9 cellular contexts compared by ENCODE assay signal in the genomic region with DNA sequence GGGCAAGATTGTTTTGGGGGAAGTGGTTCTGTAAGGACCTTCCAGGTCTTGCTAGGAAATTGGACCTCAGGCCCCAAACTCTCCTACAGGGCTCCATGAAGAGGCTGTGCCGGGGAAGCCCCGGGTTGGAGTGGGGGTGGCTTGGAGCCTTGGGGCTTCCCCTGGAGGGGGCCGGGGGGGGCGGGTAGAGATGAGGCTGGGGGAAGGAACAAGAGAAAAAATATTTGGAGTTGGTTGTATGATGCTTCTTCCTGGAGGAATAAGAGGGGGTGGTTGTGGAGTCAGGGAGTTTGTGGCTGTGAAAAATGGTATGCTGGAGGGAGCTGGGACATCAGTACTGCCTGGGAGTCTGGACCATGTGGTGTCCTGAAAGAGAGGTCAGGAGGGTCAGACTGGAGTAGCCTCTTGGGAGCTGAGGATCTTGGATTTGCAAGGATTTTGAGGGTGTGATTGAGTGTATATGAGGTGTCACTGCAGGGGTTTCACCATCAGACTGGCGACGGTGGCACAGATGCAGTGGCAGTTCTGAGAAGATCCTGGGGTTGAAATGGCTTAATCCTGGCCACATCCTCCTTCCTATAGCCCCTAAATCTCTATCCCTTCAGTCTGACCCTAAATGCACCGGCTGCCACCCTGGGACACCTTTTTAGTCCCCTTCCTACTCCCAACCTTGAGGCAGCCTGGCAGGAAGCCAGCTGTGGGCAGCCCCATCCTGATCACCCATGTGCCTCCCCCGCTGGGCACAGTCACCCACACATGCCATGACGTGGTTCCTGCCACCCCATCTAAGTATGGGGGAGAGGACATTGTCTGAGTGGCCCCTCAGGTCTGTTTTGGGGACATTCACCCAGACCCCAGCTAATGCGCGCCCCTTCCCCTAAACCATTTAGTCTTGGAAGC. TPM values are rescaled to one million over a fixed set of nuclear protein-coding genes. Genes with fewer than 3 reads are reported as not detected.
DNase-seq lines count a peak whose midpoint lies in the region; ATAC-seq, FAIRE-seq and TF ChIP-seq lines count a peak whose summit lies in the region.
"Had no signal": no experiment of that assay in that cellular context is flagged by ENCODE, and none has a peak within 500 bp of the region (broad histone marks: within the 10 kb centered on the region; RNA-seq: fewer than 3 reads in every experiment).

No MANE protein-coding gene starts in this region.

- CTCF ChIA-PET in endothelial cell of umbilical vein (lab: Charles Lee): interaction anchor here (0.6 to 6.9 kb wide), 11 partner anchors 8 to 107 kb away, joined by 3 to 109 read pairs (median 6); no protein-coding TSS in a partner anchor

- dilution Hi-C loops in endothelial cell of umbilical vein (cut with MboI; ENCODE audit: extremely low pct_ligation_motif_present, low sequenced_read_pairs): no loop called here

- peaks cover 83% of the 10 kb centered on the region for H3K4me1 ChIP-seq in endothelial cell of umbilical vein (ENCODE audit: control insufficient read depth, extremely low read depth, insufficient read depth, low read length)

- no peaks in the 10 kb centered on the region for H4K20me1 ChIP-seq in endothelial cell of umbilical vein (replicated peaks; ENCODE audit: control insufficient read depth, extremely low read depth, insufficient read depth, low read length)

- peak; percentile 40 for FAIRE-seq in endothelial cell of umbilical vein (lab: Jason Lieb, UNC)

- H3K9me3 ChIP-seq in endothelial cell of umbilical vein (replicated peaks; ENCODE audit: control insufficient read depth, insufficient read depth, low read length): no peaks in the 10 kb centered on the region

- no peaks in the 10 kb centered on the region for H3K27me3 ChIP-seq in endothelial cell of umbilical vein (ENCODE audit: control insufficient read depth in 2 of 2, insufficient read depth in 2 of 2, low read length in 2 of 2)

- no peaks in the 10 kb centered on the region for H3K36me3 ChIP-seq in endothelial cell of umbilical vein (ENCODE audit: control insufficient read depth in 2 of 2, extremely low read depth in 1 of 2, insufficient read depth in 2 of 2, low read length in 2 of 2)

- peak overlapping the region; percentile 37 for H3K27ac ChIP-seq in endothelial cell of umbilical vein (ENCODE audit: insufficient read depth, low read depth, low read length)

- TF ChIP-seq POLR2A in endothelial cell of umbilical vein (IDR thresholded peaks at IDR 0.05; ENCODE audit: low read depth, low read length): no peak

- H3K4me3 ChIP-seq in endothelial cell of umbilical vein (replicated peaks in 1 of 3; ENCODE audit: insufficient read depth in 1 of 3, low read depth in 1 of 3, low read length in 3 of 3): no peak overlapping the region
- peak overlapping the region; percentile 96 for H3K4me3 ChIP-seq in skeletal muscle cell (ENCODE audit: low read depth, low read length)

- peak overlapping the region; percentile 88 for H3K4me2 ChIP-seq in endothelial cell of umbilical vein (ENCODE audit: insufficient read depth, low read length)

- no peak overlapping the region for H2AFZ ChIP-seq in endothelial cell of umbilical vein (ENCODE audit: low read depth, low read length)

- no peaks in the 10 kb centered on the region for H3K9me1 ChIP-seq in endothelial cell of umbilical vein (replicated peaks; ENCODE audit: control insufficient read depth, extremely low read depth, insufficient read depth, low read length)

- peaks cover 53% of the 10 kb centered on the region for H3K79me2 ChIP-seq in endothelial cell of umbilical vein (ENCODE audit: control insufficient read depth, insufficient read depth, low read length)

- ATAC-seq in HG03460 (IDR thresholded peaks at IDR 0.05; ENCODE audit: unreplicated experiment) (no peak), HG03097 (IDR thresholded peaks at IDR 0.05; ENCODE audit: low FRiP score, unreplicated experiment) (no peak)

- no peak overlapping the region for H3K9ac ChIP-seq in endothelial cell of umbilical vein (replicated peaks; ENCODE audit: extremely low read depth, insufficient read depth, low read length)

- POLR2A ChIA-PET in endothelial cell of umbilical vein (lab: Charles Lee): interaction anchor here (0.7 to 1.0 kb wide), 2 partner anchors 25 to 36 kb away, joined by 3 read pairs; no protein-coding TSS in a partner anchor

- peak; percentile 23 for DNase-seq in H4 (ENCODE audit: low spot score)
- DNase-seq in activated CD4-positive, alpha-beta T cell treated with anti-CD3 and anti-CD28 coated beads, Interleukin-2, amount 50 U/mL, for 4 hours: peak; percentile 76 to 84
- DNase-seq in endothelial cell of umbilical vein (ENCODE audit: low read depth, low spot score): no peak
- no peak for DNase-seq in skeletal muscle cell (ENCODE audit: low read depth)
- DNase-seq in pons (ENCODE audit: low spot score): no peak
- DNase-seq in NCI-H526 treated with DMSO at 0.1 percent for 48 hours (lab: John Stamatoyannopoulos, UW): no peak

- BruUV-seq in endothelial cell of umbilical vein (replicated peaks; lab: Mats Ljungman, UMichigan): no TSS peak

- intact Hi-C loops in endothelial cell of umbilical vein (cut with micrococcal nuclease): no loop called here

- no peak for TF ChIP-seq CTCF in endothelial cell of umbilical vein (IDR thresholded peaks at IDR 0.05; ENCODE audit: extremely low read depth in 1 of 2, insufficient read depth in 1 of 2, low read depth in 1 of 2, low read length in 2 of 2)

TF ChIP-seq in endothelial cell of umbilical vein, 7 proteins besides CTCF, POLR2A, EP300 and RAD21:
- TF ChIP-seq, protein P1, sequence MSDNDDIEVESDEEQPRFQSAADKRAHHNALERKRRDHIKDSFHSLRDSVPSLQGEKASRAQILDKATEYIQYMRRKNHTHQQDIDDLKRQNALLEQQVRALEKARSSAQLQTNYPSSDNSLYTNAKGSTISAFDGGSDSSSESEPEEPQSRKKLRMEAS (IDR thresholded peaks at IDR 0.05; ENCODE audit: insufficient read depth, insufficient read length): no peak
- TF ChIP-seq FOS (IDR thresholded peaks at IDR 0.05; ENCODE audit: borderline replicate concordance, insufficient read depth, low read length): no peak

RNA-seq across cellular contexts. Expression of gene RARA, which starts 10.9 kb away (rescaled TPM):
- 17.7 and 19.7 TPM in 2 replicates for total RNA-seq in H4 (2014; rRNA removed; shearing (Covaris generic))
- total RNA-seq in endothelial cell of umbilical vein: 37.8 and 43.4 TPM in 2 replicates
- 11.2 and 11.9 TPM in 2 replicates for polyA plus RNA-seq in endothelial cell of umbilical vein
- 11.3 and 13.6 TPM in 2 replicates for polyA plus RNA-seq in endothelial cell of umbilical vein (2011; cell fraction: cytosol; rRNA removed)
- polyA plus RNA-seq in endothelial cell of umbilical vein (2011; cell fraction: nucleus; rRNA removed): 9.9 and 12.3 TPM in 2 replicates
- polyA plus RNA-seq in endothelial cell of umbilical vein (2012): 27.6 and 34.9 TPM in 2 replicates
- polyA minus RNA-seq in endothelial cell of umbilical vein: 11.6 and 20.5 TPM in 2 replicates
- polyA minus RNA-seq in endothelial cell of umbilical vein (2011; cell fraction: cytosol; rRNA and poly(A)+ RNA removed): 6.7 TPM
- 8.0 and 10.0 TPM in 2 replicates for polyA minus RNA-seq in endothelial cell of umbilical vein (2011; cell fraction: nucleus; rRNA and poly(A)+ RNA removed)

RNA-seq across cellular contexts. Expression of gene CDC6, which starts 32.2 kb away (rescaled TPM):
- 48.0 and 62.5 TPM in 2 replicates for total RNA-seq in H4 (2014; rRNA removed; shearing (Covaris generic))
- 49.9 and 55.2 TPM in 2 replicates for total RNA-seq in endothelial cell of umbilical vein
- polyA plus RNA-seq in endothelial cell of umbilical vein: 13.4 and 15.5 TPM in 2 replicates
- 25.1 and 29.1 TPM in 2 replicates for polyA plus RNA-seq in endothelial cell of umbilical vein (2011; cell fraction: cytosol; rRNA removed)
- polyA plus RNA-seq in endothelial cell of umbilical vein (2011; cell fraction: nucleus; rRNA removed): 31.9 and 52.5 TPM in 2 replicates
- 18.0 and 33.6 TPM in 2 replicates for polyA plus RNA-seq in endothelial cell of umbilical vein (2012)
- polyA minus RNA-seq in endothelial cell of umbilical vein: 17.1 and 22.1 TPM in 2 replicates
- polyA minus RNA-seq in endothelial cell of umbilical vein (2011; cell fraction: cytosol; rRNA and poly(A)+ RNA removed): 40.0 TPM
- 31.5 and 42.2 TPM in 2 replicates for polyA minus RNA-seq in endothelial cell of umbilical vein (2011; cell fraction: nucleus; rRNA and poly(A)+ RNA removed)

RNA-seq across cellular contexts. Expression of gene GJD3, which starts 44.6 kb away (rescaled TPM):
- total RNA-seq in H4 (2014; rRNA removed; shearing (Covaris generic)): not detected in 2 replicates
- 0.39 and 0.40 TPM in 2 replicates for total RNA-seq in endothelial cell of umbilical vein
- polyA plus RNA-seq in endothelial cell of umbilical vein: 0.10 TPM in 1 of 2 replicates, not detected in the other
- polyA plus RNA-seq in endothelial cell of umbilical vein (2011; cell fraction: cytosol; rRNA removed): not detected in 2 replicates
- not detected in 2 replicates for polyA plus RNA-seq in endothelial cell of umbilical vein (2011; cell fraction: nucleus; rRNA removed)
- not detected in 2 replicates for polyA plus RNA-seq in endothelial cell of umbilical vein (2012)
- polyA minus RNA-seq in endothelial cell of umbilical vein: not detected in 2 replicates
- polyA minus RNA-seq in endothelial cell of umbilical vein (2011; cell fraction: cytosol; rRNA and poly(A)+ RNA removed): not detected
- polyA minus RNA-seq in endothelial cell of umbilical vein (2011; cell fraction: nucleus; rRNA and poly(A)+ RNA removed): not detected in 2 replicates
- total RNA-seq: HT1080 had no signal

Comparison
In these comparisons a context has a peak if more than half of its experiments do, and no peak if none do; other contexts are left out.
1. DNase-seq: peak in H4 (single experiment) and activated CD4-positive, alpha-beta T cell treated with anti-CD3 and anti-CD28 coated beads, Interleukin-2, amount 50 U/mL, for 4 hours (2 of 2); none in endothelial cell of umbilical vein (single experiment), skeletal muscle cell (single experiment), pons (single experiment) and NCI-H526 treated with DMSO at 0.1 percent for 48 hours (single experiment).